Comparison of ENCODE assay signal across 8 cellular contexts in the genomic region with DNA sequence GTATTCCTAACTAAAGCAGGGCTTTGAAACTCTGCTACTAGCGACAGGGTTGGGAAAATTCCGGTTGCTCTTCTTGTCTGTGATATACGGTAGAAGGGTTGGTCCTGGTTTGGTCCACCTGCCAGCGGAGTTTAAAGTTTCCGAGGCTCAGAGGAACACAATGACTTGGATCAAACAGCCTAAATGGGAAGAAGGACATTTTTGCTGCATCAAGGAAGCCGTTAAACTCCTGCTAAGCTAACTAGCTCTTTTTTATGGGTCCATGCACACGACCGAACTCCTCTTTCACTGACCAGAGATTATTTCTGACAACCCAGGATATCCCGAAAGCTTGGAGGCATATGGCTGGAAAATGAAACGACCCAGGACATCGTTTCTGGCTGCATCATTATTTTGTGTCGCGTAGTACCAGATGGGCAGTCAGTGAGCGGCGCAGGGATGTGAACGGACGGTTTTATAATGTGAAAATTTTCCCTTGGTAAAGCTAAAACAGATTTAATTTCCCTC. TPM values are rescaled to one million over a fixed set of nuclear protein-coding genes. Genes with fewer than 3 reads are reported as not detected.
DNase-seq lines count a peak whose midpoint lies in the region; TF ChIP-seq lines count a peak whose summit lies in the region.

A gene with protein sequence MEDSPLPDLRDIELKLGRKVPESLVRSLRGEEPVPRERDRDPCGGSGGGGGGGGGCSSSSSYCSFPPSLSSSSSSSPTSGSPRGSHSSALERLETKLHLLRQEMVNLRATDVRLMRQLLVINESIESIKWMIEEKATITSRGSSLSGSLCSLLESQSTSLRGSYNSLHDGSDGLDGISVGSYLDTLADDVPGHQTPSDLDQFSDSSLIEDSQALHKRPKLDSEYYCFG (plus strand): TSS at position 160 of the 507 bp plus-strand sequence. CDS start 696 bp downstream, outside the sequence.

- H3K27ac ChIP-seq in SJCRH30 (peak within 1 kb of the TSS; percentile 91), esophagus (ENCODE audit: low read depth in 2 of 2, low read length in 1 of 2) (peak within 1 kb of the TSS; percentile 78 to 88), urinary bladder (ENCODE audit: low read depth) (peak within 1 kb of the TSS; percentile 81)

- H3K9me3 Mint-ChIP-seq in activated T-cell treated with anti-CD3 and anti-CD28 coated beads, Interleukin-2, amount 50 U/mL, for 24 hours = peaks cover 2% of the 10 kb centered on the region

- H3K4me1 Mint-ChIP-seq in activated T-cell treated with anti-CD3 and anti-CD28 coated beads, Interleukin-2, amount 50 U/mL, for 24 hours (ENCODE audit: low read depth) = peaks cover 4% of the 10 kb centered on the region

- H3K4me1 ChIP-seq in SJCRH30 (peaks cover 5% of the 10 kb centered on the region; the same call in 1 of the 2 replicates), esophagus (ENCODE audit: control insufficient read depth in 2 of 2, insufficient read depth in 2 of 2, low read length in 1 of 2) (peaks cover 0 to 3% of the 10 kb centered on the region in 2 donors), urinary bladder (ENCODE audit: insufficient read depth) (peaks cover 1% of the 10 kb centered on the region)

- no peaks in the 10 kb centered on the region for H3K27me3 ChIP-seq in SJCRH30
- no peaks in the 10 kb centered on the region for H3K27me3 ChIP-seq in esophagus (ENCODE audit: control insufficient read depth in 1 of 2, insufficient read depth in 2 of 2, low read length in 2 of 2)

- no peaks in the 10 kb centered on the region for H3K36me3 Mint-ChIP-seq in activated T-cell treated with anti-CD3 and anti-CD28 coated beads, Interleukin-2, amount 50 U/mL, for 24 hours (ENCODE audit: low read depth)

- 2% methylated on average over 17 of the region's 17 CpGs for WGBS in esophagus, 2 donors
- under 1% methylated on average over 17 of the region's 17 CpGs for WGBS in urinary bladder

- H3K36me3 ChIP-seq in SJCRH30 (no peaks in the 10 kb centered on the region), esophagus (ENCODE audit: control insufficient read depth in 2 of 2, insufficient read depth in 2 of 2, low read length in 1 of 2) (no peaks in the 10 kb centered on the region), urinary bladder (ENCODE audit: insufficient read depth) (no peaks in the 10 kb centered on the region)

- H3K27me3 Mint-ChIP-seq in activated T-cell treated with anti-CD3 and anti-CD28 coated beads, Interleukin-2, amount 50 U/mL, for 24 hours = peaks cover 27% of the 10 kb centered on the region

- no peak for TF ChIP-seq CTCF in AG09319 (IDR thresholded peaks at IDR 0.05; ENCODE audit: low read depth, low read length)

- H3K9me3 ChIP-seq in SJCRH30 (replicated peaks) = no peaks in the 10 kb centered on the region
- H3K9me3 ChIP-seq in esophagus (ENCODE audit: control insufficient read depth in 2 of 2, insufficient read depth in 1 of 2, low read depth in 1 of 2, low read length in 1 of 2) = peaks cover 0 to 3% of the 10 kb centered on the region in 2 donors

- no peak within 1 kb of the TSS for H3K4me3 Mint-ChIP-seq in activated T-cell treated with anti-CD3 and anti-CD28 coated beads, Interleukin-2, amount 50 U/mL, for 24 hours

- DNase-seq in AG09319 (ENCODE audit: extremely low read depth, low read depth) (peak; percentile 69), HS-5 (ENCODE audit: low read depth) (peak; percentile 57), SJCRH30 (peak; percentile 52 to 79), midbrain (lab: John Stamatoyannopoulos, UW) (peak; percentile 58)
- no peak for DNase-seq in activated T-cell treated with anti-CD3 and anti-CD28 coated beads, Interleukin-2, amount 50 U/mL, for 24 hours
- DNase-seq in activated CD4-positive, alpha-beta T cell treated with anti-CD3 and anti-CD28 coated beads for 48 hours = no peak

- H3K27ac Mint-ChIP-seq in activated T-cell treated with anti-CD3 and anti-CD28 coated beads, Interleukin-2, amount 50 U/mL, for 24 hours = no peak within 1 kb of the TSS

- H3K4me3 ChIP-seq in SJCRH30 (peak within 1 kb of the TSS; percentile 62), esophagus (ENCODE audit: low read depth in 1 of 2, low read length in 2 of 2) (peak within 1 kb of the TSS; percentile 70 to 72), urinary bladder (ENCODE audit: low read depth, low read length) (peak within 1 kb of the TSS; percentile 59)

RNA-seq across cellular contexts. Expression of the gene that starts here (rescaled TPM):
- 5.3 and 6.4 TPM in 2 replicates for total RNA-seq in SJCRH30 (2014; rRNA removed; shearing (Covaris generic))
- polyA plus RNA-seq in esophagus (1 to 10 TPM; 1.9 to 3.1 TPM), urinary bladder (24.9 TPM)
- 34.5 TPM for total RNA-seq in urinary bladder

Comparison
In these comparisons a context has a peak if more than half of its experiments do, and no peak if none do; other contexts are left out.
1. DNase-seq: peak in AG09319 (single experiment), HS-5 (single experiment), SJCRH30 (2 of 2) and midbrain (single experiment); none in activated T-cell treated with anti-CD3 and anti-CD28 coated beads, Interleukin-2, amount 50 U/mL, for 24 hours (single experiment) and activated CD4-positive, alpha-beta T cell treated with anti-CD3 and anti-CD28 coated beads for 48 hours (single experiment).
2. Peak in every context shown above with its lines, with median percentiles within 50 percentile points of each other: H3K27ac ChIP-seq and H3K4me3 ChIP-seq.